ENCODE assay signal across 32 cellular contexts in genomic region chr6:148392611-148393160, GRCh38. TPM values are rescaled to one million over a fixed set of nuclear protein-coding genes. Genes with fewer than 3 reads are reported as not detected.
DNase-seq lines count a peak whose midpoint lies in the region; ATAC-seq and TF ChIP-seq lines count a peak whose summit lies in the region.
"Had no signal": no experiment of that assay in that cellular context is flagged by ENCODE, and none has a peak within 500 bp of the region (broad histone marks: within the 10 kb centered on the region; RNA-seq: fewer than 3 reads in every experiment).

No MANE protein-coding gene starts in this region.

- TF ChIP-seq CTCF in fibroblast of villous mesenchyme (IDR thresholded peaks at IDR 0.05; ENCODE audit: insufficient read depth, low read depth, low read length) = no peak
- no peak for TF ChIP-seq CTCF in GM23338 (conservative IDR thresholded peaks at IDR 0.05; ENCODE audit: low read depth in 2 of 2)
- TF ChIP-seq CTCF in GM10266 (IDR thresholded peaks at IDR 0.05; ENCODE audit: control insufficient read depth, insufficient read depth, low read depth, missing control alignments) = no peak

- H3K27ac Mint-ChIP-seq in GM23338 = no peak overlapping the region
- H3K27ac Mint-ChIP-seq: activated CD4-positive, alpha-beta T cell treated with anti-CD3 and anti-CD28 coated beads for 36 hours; activated naive CD8-positive, alpha-beta T cell treated with anti-CD3 and anti-CD28 coated beads, Interleukin-2, amount 10 ng/mL, durations not matched to agents 7 days and 5 days; dendritic cell treated with granulocyte-macrophage colony-stimulating factor and Interleukin-4, amounts not matched to agents 40 ng/mL and 50 ng/mL, for 4 days; HFFc6; natural killer cell; T-helper 2 cell treated with Interferon-gamma antibody and Interleukin-4, amounts not matched to agents 5 μg/mL and 100 μg/mL, for 36 hours had no signal

- H3K4me1 ChIP-seq in adipocyte (ENCODE audit: control insufficient read depth, insufficient read depth, low read length) (peaks cover 24% of the 10 kb centered on the region), GM23338 (ENCODE audit: insufficient read depth) (no peaks in the 10 kb centered on the region)
- H3K4me1 ChIP-seq: parathyroid adenoma had no signal

- H3K9me3 Mint-ChIP-seq in GM23338 = no peaks in the 10 kb centered on the region
- H3K9me3 Mint-ChIP-seq: activated naive CD8-positive, alpha-beta T cell treated with anti-CD3 and anti-CD28 coated beads, Interleukin-2, amount 10 ng/mL, durations not matched to agents 7 days and 5 days; central memory CD8-positive, alpha-beta T cell; dendritic cell treated with granulocyte-macrophage colony-stimulating factor and Interleukin-4, amounts not matched to agents 40 ng/mL and 50 ng/mL, for 4 days; HFFc6; natural killer cell; T-helper 2 cell treated with Interferon-gamma antibody and Interleukin-4, amounts not matched to agents 5 μg/mL and 100 μg/mL, for 36 hours had no signal

- H3K36me3 Mint-ChIP-seq in GM23338 (ENCODE audit: low read depth) = peaks cover 27% of the 10 kb centered on the region; the same call in 2 of the 3 replicates
- H3K36me3 Mint-ChIP-seq: activated naive CD8-positive, alpha-beta T cell treated with anti-CD3 and anti-CD28 coated beads, Interleukin-2, amount 10 ng/mL, durations not matched to agents 7 days and 5 days; CD4-positive, CD25-positive, alpha-beta regulatory T cell; natural killer cell had no signal

- no peak overlapping the region for H3K4me3 Mint-ChIP-seq in GM23338
- H3K4me3 Mint-ChIP-seq: activated CD4-positive, alpha-beta T cell treated with anti-CD3 and anti-CD28 coated beads for 36 hours; activated naive CD8-positive, alpha-beta T cell treated with anti-CD3 and anti-CD28 coated beads, Interleukin-2, amount 10 ng/mL, durations not matched to agents 7 days and 5 days; CD4-positive, CD25-positive, alpha-beta regulatory T cell; central memory CD8-positive, alpha-beta T cell; dendritic cell treated with granulocyte-macrophage colony-stimulating factor and Interleukin-4, amounts not matched to agents 40 ng/mL and 50 ng/mL, for 4 days; HFFc6; natural killer cell; T-helper 2 cell treated with Interferon-gamma antibody and Interleukin-4, amounts not matched to agents 5 μg/mL and 100 μg/mL, for 36 hours had no signal

- H3K4me2 ChIP-seq in GM23338 = no peak overlapping the region
- H3K4me2 ChIP-seq: hepatocyte, smooth muscle cell had no signal

- H3K27me3 ChIP-seq in adipocyte (replicated peaks; ENCODE audit: control insufficient read depth, insufficient read depth, low read length) (no peaks in the 10 kb centered on the region), GM23338 (ENCODE audit: insufficient read depth) (no peaks in the 10 kb centered on the region)
- H3K27me3 ChIP-seq: hepatocyte, upper lobe of left lung had no signal

- H3K4me3 ChIP-seq in adipocyte (ENCODE audit: low read length) = no peak overlapping the region
- no peak overlapping the region for H3K4me3 ChIP-seq in fibroblast of villous mesenchyme (ENCODE audit: low read depth, low read length)
- H3K4me3 ChIP-seq in GM23338 = no peak overlapping the region
- H3K4me3 ChIP-seq: hepatocyte, mucosa of descending colon, smooth muscle cell, upper lobe of left lung had no signal

- peaks cover 6% of the 10 kb centered on the region for H3K4me1 Mint-ChIP-seq in GM23338
- H3K4me1 Mint-ChIP-seq: activated CD4-positive, alpha-beta T cell treated with anti-CD3 and anti-CD28 coated beads for 36 hours; activated naive CD8-positive, alpha-beta T cell treated with anti-CD3 and anti-CD28 coated beads, Interleukin-2, amount 10 ng/mL, durations not matched to agents 7 days and 5 days; CD4-positive, CD25-positive, alpha-beta regulatory T cell; central memory CD8-positive, alpha-beta T cell; natural killer cell had no signal

- H3F3A ChIP-seq in GM23338 (replicated peaks; ENCODE audit: low read depth) = no peaks in the 10 kb centered on the region

- H3K9ac ChIP-seq in adipocyte (ENCODE audit: low read length) = no peak overlapping the region
- H3K9ac ChIP-seq: parathyroid adenoma had no signal

- H3K27me3 Mint-ChIP-seq in GM23338 (ENCODE audit: insufficient read depth, low read depth, poor library complexity) = peaks cover 1% of the 10 kb centered on the region
- H3K27me3 Mint-ChIP-seq: CD4-positive, CD25-positive, alpha-beta regulatory T cell had no signal

- peak; percentile 47 for ATAC-seq in sciatic nerve
- no peak for ATAC-seq in GM23338
- ATAC-seq: activated CD4-positive, alpha-beta T cell treated with anti-CD3 and anti-CD28 coated beads for 36 hours; mucosa of descending colon; natural killer cell had no signal

- H3K9me3 ChIP-seq in adipocyte (ENCODE audit: control insufficient read depth, low read length) = no peaks in the 10 kb centered on the region
- H3K9me3 ChIP-seq: mucosa of descending colon, upper lobe of left lung had no signal

- H4K20me1 ChIP-seq in GM23338 (replicated peaks; ENCODE audit: insufficient read depth) = peaks cover 10% of the 10 kb centered on the region; the same call in 1 of the 2 replicates

- peak; percentile 12 for DNase-seq in SIG-M5 treated with dmso at 0.1 percent for 504 hours (lab: John Stamatoyannopoulos, UW; ENCODE audit: unreplicated experiment)
- no peak for DNase-seq in SIG-M5 (lab: John Stamatoyannopoulos, UW)
- DNase-seq in adipocyte (ENCODE audit: low read depth) = peak; percentile 46
- DNase-seq in fibroblast of villous mesenchyme (ENCODE audit: low read depth) = peak; percentile 20
- DNase-seq in sciatic nerve (ENCODE audit: low spot score) = no peak
- DNase-seq in activated CD4-positive, CD25-positive, alpha-beta regulatory T cell (lab: John Stamatoyannopoulos, UW) = no peak
- DNase-seq in GM23338 (ENCODE audit: low spot score) = no peak
- DNase-seq in GM10266 (ENCODE audit: extremely low spot score) = no peak
- DNase-seq: activated CD4-positive, alpha-beta T cell treated with anti-CD3 and anti-CD28 coated beads for 36 hours; activated naive CD8-positive, alpha-beta T cell treated with anti-CD3 and anti-CD28 coated beads, Interleukin-2, amount 10 ng/mL, durations not matched to agents 7 days and 5 days; activated T-cell treated with anti-CD3 and anti-CD28 coated beads for 4 hours; Calu3; CD4-positive, CD25-positive, alpha-beta regulatory T cell; DMS79 treated with DMSO at 0.1 percent for 48 hours; GF-D8; HFFc6; mammary epithelial cell; mucosa of descending colon; natural killer cell; NCI-H1105 treated with DMSO at 0.1 percent for 48 hours; NCI-H1930; NCI-H345; NCI-H748 treated with DMSO at 0.1 percent for 48 hours; SHP77 treated with DMSO at 0.1 percent for 48 hours; stimulated activated naive CD4-positive, alpha-beta T cell; upper lobe of left lung had no signal

- H2AFZ ChIP-seq in GM23338 = no peak overlapping the region
- H2AFZ ChIP-seq: hepatocyte, parathyroid adenoma had no signal

- H3K9me2 ChIP-seq in GM23338 (ENCODE audit: insufficient read depth) = no peaks in the 10 kb centered on the region

- peaks cover 23% of the 10 kb centered on the region for H3K79me2 ChIP-seq in GM23338 (replicated peaks; ENCODE audit: insufficient read depth)
- H3K79me2 ChIP-seq: parathyroid adenoma had no signal

- H3K27ac ChIP-seq in GM23338 (ENCODE audit: low read depth) = no peak overlapping the region
- H3K27ac ChIP-seq: hepatocyte, parathyroid adenoma had no signal

- intact Hi-C loops in sciatic nerve (cut with DNase I) = no loop called here

- H3K36me3 ChIP-seq in adipocyte (ENCODE audit: control insufficient read depth, insufficient read depth, low read length, severe bottlenecking) (peaks cover 11% of the 10 kb centered on the region), GM23338 (ENCODE audit: insufficient read depth) (no peaks in the 10 kb centered on the region)

RNA-seq across cellular contexts. Expression of gene SASH1, which starts 50.0 kb away (rescaled TPM):
- 39.7 and 58.9 TPM in 2 replicates for total RNA-seq in fibroblast of villous mesenchyme
- total RNA-seq in sciatic nerve = 118 TPM
- 20.8 and 30.2 TPM in 2 replicates for total RNA-seq in GM23338 (2014; rRNA removed; shearing (Covaris generic))
- polyA plus RNA-seq in GM23338 (2016; fragmentation: Nextera tagmentation; extraction: Ambion mirVana) = 7.4 and 8.2 TPM in 2 replicates
- total RNA-seq: activated naive CD8-positive, alpha-beta T cell treated with anti-CD3 and anti-CD28 coated beads, Interleukin-2, amount 10 ng/mL, durations not matched to agents 7 days and 5 days; CD4-positive, CD25-positive, alpha-beta regulatory T cell had no signal

Comparison
In these comparisons a context has a peak if more than half of its experiments do, and no peak if none do; other contexts are left out.
1. DNase-seq: peak in SIG-M5 treated with dmso at 0.1 percent for 504 hours (single experiment), adipocyte (single experiment) and fibroblast of villous mesenchyme (single experiment); none in SIG-M5 (single experiment), sciatic nerve (single experiment), activated CD4-positive, CD25-positive, alpha-beta regulatory T cell (0 of 4), GM23338 (single experiment) and GM10266 (single experiment).